ENCODE assay signal across 1 cellular context in genomic region chr19:38736413-38737280, GRCh38.
TF ChIP-seq lines count a peak whose summit lies in the region.

No MANE protein-coding gene starts in this region.

TF ChIP-seq in K562, 482 proteins besides CTCF, POLR2A, EP300 and RAD21 (continued from another document and continues in another):
- peak; percentile 39 to 87 for TF ChIP-seq E2F6 (IDR thresholded peaks at IDR 0.05; ENCODE audit: borderline replicate concordance in 1 of 2, extremely low read depth in 1 of 2, insufficient read depth in 1 of 2, insufficient read length in 1 of 2, low read depth in 1 of 2, low read length in 1 of 2, poor library complexity in 1 of 2, severe bottlenecking in 1 of 2)
- TF ChIP-seq NCOA6 (IDR thresholded peaks at IDR 0.05) = 0 out of 2 replicates have a peak, but pooled peaks have one; percentile 59
- TF ChIP-seq CEBPG (CRISPR knock-in tag; IDR thresholded peaks at IDR 0.05) = 0 out of 2 replicates have a peak, but pooled peaks have one; percentile 3
- no peak for TF ChIP-seq CEBPG (tag; conservative IDR thresholded peaks at IDR 0.05 in 1 of 2, IDR thresholded peaks at IDR 0.05 in 1 of 2)
- TF ChIP-seq XRCC3 (IDR thresholded peaks at IDR 0.05) = no peak
- TF ChIP-seq ZC3H4 (CRISPR knock-in tag; IDR thresholded peaks at IDR 0.05; ENCODE audit: borderline replicate concordance) = 0 out of 2 replicates have a peak, but pooled peaks have one; percentile 61
- TF ChIP-seq KLF16 (IDR thresholded peaks at IDR 0.05) = no peak
- peak; percentile 88 for TF ChIP-seq ZNF263 (CRISPR knock-in tag; IDR thresholded peaks at IDR 0.05; ENCODE audit: borderline replicate concordance)
- peak; percentile 53 for TF ChIP-seq EGR1 (conservative IDR thresholded peaks at IDR 0.05)
- TF ChIP-seq ZNF668 (CRISPR knock-in tag; IDR thresholded peaks at IDR 0.05) = no peak
- TF ChIP-seq ARHGAP35 (IDR thresholded peaks at IDR 0.05; ENCODE audit: partially characterized antibody) = peak; percentile 54
- TF ChIP-seq PML (IDR thresholded peaks at IDR 0.05; ENCODE audit: low read length) = no peak
- TF ChIP-seq CBFA2T2 (conservative IDR thresholded peaks at IDR 0.05) = no peak
- 0 out of 2 replicates have a peak, but pooled peaks have one; percentile 45 for TF ChIP-seq SMARCE1 (IDR thresholded peaks at IDR 0.05)
- peak; percentile 21; the same call in 1 of the 2 replicates for TF ChIP-seq PHF8 (IDR thresholded peaks at IDR 0.05; ENCODE audit: borderline replicate concordance, low read length)
- peak; percentile 15 for TF ChIP-seq NCOA4 (IDR thresholded peaks at IDR 0.05; ENCODE audit: partially characterized antibody)
- 0 out of 4 replicates have a peak, but pooled peaks of 1 of the 2 experiments have one; percentile 44 for TF ChIP-seq ZNF639 (CRISPR knock-in tag; conservative IDR thresholded peaks at IDR 0.05 in 1 of 2, IDR thresholded peaks at IDR 0.05 in 1 of 2)
- TF ChIP-seq SP1 (CRISPR knock-in tag; IDR thresholded peaks at IDR 0.05) = peak; percentile 30
- TF ChIP-seq OTX1 (CRISPR knock-in tag; IDR thresholded peaks at IDR 0.05) = peak; percentile 50; the same call in 1 of the 2 replicates
- no peak for TF ChIP-seq BRD4 (IDR thresholded peaks at IDR 0.05)
- TF ChIP-seq PHB2 (IDR thresholded peaks at IDR 0.05; ENCODE audit: low read depth) = 0 out of 2 replicates have a peak, but pooled peaks have one; percentile 43
- TF ChIP-seq HLTF (IDR thresholded peaks at IDR 0.05) = 0 out of 2 replicates have a peak, but pooled peaks have one; percentile 26
- 0 out of 2 replicates have a peak, but pooled peaks have one; percentile 43 for TF ChIP-seq MTA1 (IDR thresholded peaks at IDR 0.05; ENCODE audit: borderline replicate concordance)
- peak; percentile 55; the same call in 1 of the 2 replicates for TF ChIP-seq SMARCA5 (IDR thresholded peaks at IDR 0.05)
- TF ChIP-seq MAX (CRISPR knock-in tag; IDR thresholded peaks at IDR 0.05) = peak; percentile 60
- no peak for TF ChIP-seq CHAMP1 (IDR thresholded peaks at IDR 0.05)
- 0 out of 2 replicates have a peak, but pooled peaks have one; percentile 8 for TF ChIP-seq RBFOX2 (IDR thresholded peaks at IDR 0.05; ENCODE audit: low read depth, low read length)
- 0 out of 2 replicates have a peak, but pooled peaks have one; percentile 13 for TF ChIP-seq SMARCA4 (IDR thresholded peaks at IDR 0.05)
- no peak for TF ChIP-seq ETV6 (IDR thresholded peaks at IDR 0.05; ENCODE audit: borderline replicate concordance in 1 of 2, low read depth in 2 of 2, low read length in 1 of 2)
- no peak for TF ChIP-seq ETV6 (CRISPR knock-in tag; IDR thresholded peaks at IDR 0.05; ENCODE audit: borderline replicate concordance)
- peak; percentile 37; the same call in 1 of the 2 replicates for TF ChIP-seq MIER1 (IDR thresholded peaks at IDR 0.05; ENCODE audit: low read depth)
- 0 out of 4 replicates have a peak, but pooled peaks of 1 of the 2 experiments have one; percentile 24 for TF ChIP-seq MNT (conservative IDR thresholded peaks at IDR 0.05)
- TF ChIP-seq TOE1 (IDR thresholded peaks at IDR 0.05; ENCODE audit: borderline replicate concordance) = peak; percentile 58; the same call in 1 of the 2 replicates
- no peak for TF ChIP-seq TOE1 (CRISPR knock-in tag; IDR thresholded peaks at IDR 0.05; ENCODE audit: borderline replicate concordance, low read depth)
- peak; percentile 30; the same call in 1 of the 2 replicates for TF ChIP-seq DPF2 (IDR thresholded peaks at IDR 0.05)
- TF ChIP-seq NR2C2 (CRISPR knock-in tag; IDR thresholded peaks at IDR 0.05) = no peak
- TF ChIP-seq NR2C2 (tag; IDR thresholded peaks at IDR 0.05) = peak; percentile 24; the same call in 1 of the 2 replicates
- TF ChIP-seq NKRF (IDR thresholded peaks at IDR 0.05; ENCODE audit: borderline replicate concordance) = 0 out of 2 replicates have a peak, but pooled peaks have one; percentile 31
- peak in 1 of 2 experiments; percentile 51; a peak in 1 of 4 replicates for TF ChIP-seq HDAC1 (IDR thresholded peaks at IDR 0.05)
- peak; percentile 90 for TF ChIP-seq VEZF1 (CRISPR knock-in tag; IDR thresholded peaks at IDR 0.05)
- peak; percentile 67; the same call in 1 of the 2 replicates for TF ChIP-seq LARP7 (IDR thresholded peaks at IDR 0.05)
